Comparison of ENCODE assay signal across 9 cellular contexts in genomic region chr16:89444151-89444723, GRCh38. TPM values are rescaled to one million over a fixed set of nuclear protein-coding genes. Genes with fewer than 3 reads are reported as not detected.
A peak's percentile ranks its signal among the peaks of the same experiment; 100 is the strongest.
DNase-seq lines count a peak whose midpoint lies in the region; ATAC-seq and TF ChIP-seq lines count a peak whose summit lies in the region.
"Had no signal": no experiment of that assay in that cellular context is flagged by ENCODE, and none has a peak within 500 bp of the region (broad histone marks: within the 10 kb centered on the region; RNA-seq: fewer than 3 reads in every experiment).

No MANE protein-coding gene starts in this region.

- TF ChIP-seq CTCF in natural killer cell (IDR thresholded peaks at IDR 0.05) (no peak), WTC11 (IDR thresholded peaks at IDR 0.05) (no peak)

- H3K9me3 Mint-ChIP-seq in natural killer cell = no peaks in the 10 kb centered on the region
- H3K9me3 Mint-ChIP-seq in natural killer cell treated with Interleukin-12 subunit alpha and Interleukin-12 subunit beta and Interleukin-15 and Interleukin-18, amount 100 ng/mL, for 72 hours = no peaks in the 10 kb centered on the region
- no peaks in the 10 kb centered on the region for H3K9me3 Mint-ChIP-seq in WTC11

- intact Hi-C loops in natural killer cell (cut with micrococcal nuclease) = loop anchor here (5.0 kb wide), 1 partner anchor 37 kb away; no protein-coding TSS in a partner anchor

- H3K27ac Mint-ChIP-seq in natural killer cell (no peak overlapping the region), WTC11 (peak overlapping the region; percentile 71)
- H3K27ac Mint-ChIP-seq in natural killer cell treated with Interleukin-12 subunit alpha and Interleukin-12 subunit beta and Interleukin-15 and Interleukin-18, amount 100 ng/mL, for 72 hours = no peak overlapping the region

- peaks cover 83 to 92% of the 10 kb centered on the region in 2 donors for H3K4me1 Mint-ChIP-seq in natural killer cell
- H3K4me1 Mint-ChIP-seq in natural killer cell treated with Interleukin-12 subunit alpha and Interleukin-12 subunit beta and Interleukin-15 and Interleukin-18, amount 100 ng/mL, for 72 hours (ENCODE audit: low read depth in 2 of 2) = peaks cover 78 to 81% of the 10 kb centered on the region in 2 donors
- H3K4me1 Mint-ChIP-seq in WTC11 = peaks cover 84% of the 10 kb centered on the region

- ATAC-seq in natural killer cell (no peak), WTC11 (no peak), left lobe of liver (peak; percentile 15), GM21528 (IDR thresholded peaks at IDR 0.05; ENCODE audit: low FRiP score, unreplicated experiment) (no peak), HG02623 (IDR thresholded peaks at IDR 0.05; ENCODE audit: unreplicated experiment) (no peak)
- no peak for ATAC-seq in natural killer cell treated with Interleukin-12 subunit alpha and Interleukin-12 subunit beta and Interleukin-15 and Interleukin-18, amount 100 ng/mL, for 72 hours

- POLR2A ChIA-PET in WTC11 (lab: Charles Lee) = interaction anchor here (0.7 kb wide), 1 partner anchor 14 kb away, joined by 3 read pairs; no protein-coding TSS in a partner anchor

- H3K4me3 Mint-ChIP-seq in natural killer cell (peak overlapping the region; percentile 42), WTC11 (no peak overlapping the region)
- no peak overlapping the region for H3K4me3 Mint-ChIP-seq in natural killer cell treated with Interleukin-12 subunit alpha and Interleukin-12 subunit beta and Interleukin-15 and Interleukin-18, amount 100 ng/mL, for 72 hours

- DNase-seq in natural killer cell = no peak
- no peak for DNase-seq in natural killer cell treated with Interleukin-12 subunit alpha and Interleukin-12 subunit beta and Interleukin-15 and Interleukin-18, amount 100 ng/mL, for 72 hours (ENCODE audit: low spot score)
- no peak for DNase-seq in WTC11 (ENCODE audit: low spot score)
- no peak for DNase-seq in left lobe of liver (ENCODE audit: low spot score)
- DNase-seq in NCI-H2227 treated with DMSO at 0.1 percent for 48 hours (lab: John Stamatoyannopoulos, UW) = no peak
- DNase-seq in D341Med (ENCODE audit: low spot score) = no peak
- DNase-seq: effector CD4-positive, alpha-beta T cell had no signal

- CTCF ChIA-PET in WTC11 (lab: Charles Lee) = interaction anchor here (0.6 to 1.0 kb wide), 5 partner anchors 9 to 226 kb away, joined by 3 to 5 read pairs (median 3); no protein-coding TSS in a partner anchor

- H3K27me3 Mint-ChIP-seq in natural killer cell (ENCODE audit: low read depth in 2 of 2) (no peaks in the 10 kb centered on the region), WTC11 (ENCODE audit: low read depth) (no peaks in the 10 kb centered on the region)
- H3K27me3 Mint-ChIP-seq in natural killer cell treated with Interleukin-12 subunit alpha and Interleukin-12 subunit beta and Interleukin-15 and Interleukin-18, amount 100 ng/mL, for 72 hours = no peaks in the 10 kb centered on the region

- H3K36me3 Mint-ChIP-seq in natural killer cell = no peaks in the 10 kb centered on the region
- no peaks in the 10 kb centered on the region for H3K36me3 Mint-ChIP-seq in natural killer cell treated with Interleukin-12 subunit alpha and Interleukin-12 subunit beta and Interleukin-15 and Interleukin-18, amount 100 ng/mL, for 72 hours
- no peaks in the 10 kb centered on the region for H3K36me3 Mint-ChIP-seq in WTC11

TF ChIP-seq in WTC11, 78 proteins besides CTCF, POLR2A, EP300 and RAD21:
- TF ChIP-seq AFF4 (CRISPR knock-in tag; IDR thresholded peaks at IDR 0.05; ENCODE audit: borderline replicate concordance) (no peak), ERG (CRISPR knock-in tag; IDR thresholded peaks at IDR 0.05) (no peak), PRDM15 (CRISPR knock-in tag; IDR thresholded peaks at IDR 0.05) (peak; percentile 44; the same call in 1 of the 2 replicates)

RNA-seq across cellular contexts. Expression of gene ANKRD11, which starts 46.1 kb away (rescaled TPM):
- 100 to 1,000 TPM; 230 to 299 (median 287) TPM for total RNA-seq in natural killer cell
- total RNA-seq in natural killer cell treated with Interleukin-12 subunit alpha and Interleukin-12 subunit beta and Interleukin-15 and Interleukin-18, amount 100 ng/mL, for 72 hours = 100 to 1,000 TPM; 197 to 320 TPM
- total RNA-seq in WTC11 (2021) = 142 to 184 TPM (median 146 TPM) in 3 replicates
- total RNA-seq in left lobe of liver = 50.7 TPM
